In genomic region chr9:89933578-89933977, GRCh38 we compare ENCODE assay signal across 23 cellular contexts.
"Had no signal": no experiment of that assay in that cellular context is flagged by ENCODE, and none has a peak within 500 bp of the region (broad histone marks: within the 10 kb centered on the region; RNA-seq: fewer than 3 reads in every experiment).

No MANE protein-coding gene starts in this region.

- H3K4me3 ChIP-seq: dorsolateral prefrontal cortex, hepatocyte, lower lobe of right lung, ovary, smooth muscle cell had no signal

- H3K4me1 Mint-ChIP-seq: memory B cell, natural killer cell had no signal

- H3K27me3 ChIP-seq: dorsolateral prefrontal cortex, hepatocyte, ovary had no signal

- DNase-seq: caudate nucleus; cortex of kidney; dorsolateral prefrontal cortex; effector CD8-positive, alpha-beta T cell; foreskin fibroblast; head of caudate nucleus; kidney glomerular epithelial cell; lower lobe of right lung; natural killer cell; ovary; right cardiac atrium; stimulated activated CD4-positive, alpha-beta T cell treated with anti-CD3 and anti-CD28 coated beads, Interleukin-2, amount 100 ng/mL, for 48 hours; stimulated activated naive CD4-positive, alpha-beta T cell treated with Interleukin-2 at 50 U/mL for 16 hours had no signal

- H3K9me3 Mint-ChIP-seq: memory B cell, mesothelial cell of epicardium, natural killer cell had no signal

- H3K27ac ChIP-seq: hepatocyte, lower lobe of right lung, ovary had no signal

- H3K9me3 ChIP-seq: lower lobe of right lung, ovary had no signal

- ATAC-seq: esophagus mucosa, lower lobe of right lung, natural killer cell, right cardiac atrium had no signal

- H3K36me3 ChIP-seq: lower lobe of right lung, ovary had no signal

- H3K79me2 ChIP-seq: hepatocyte had no signal

- H3K4me3 Mint-ChIP-seq: memory B cell, mesothelial cell of epicardium, natural killer cell, neural crest cell, type B pancreatic cell had no signal

- FAIRE-seq: endometrium, urothelium cell line had no signal

- H3K27ac Mint-ChIP-seq: memory B cell, mesothelial cell of epicardium, natural killer cell, progenitor cell of endocrine pancreas, type B pancreatic cell had no signal

- H3K4me2 ChIP-seq: hepatocyte, smooth muscle cell had no signal

- H3K36me3 Mint-ChIP-seq: memory B cell, mesothelial cell of epicardium, natural killer cell, type B pancreatic cell had no signal

- H2AFZ ChIP-seq: hepatocyte had no signal
